ENCODE assay signal across 1 cellular context in the genomic region with DNA sequence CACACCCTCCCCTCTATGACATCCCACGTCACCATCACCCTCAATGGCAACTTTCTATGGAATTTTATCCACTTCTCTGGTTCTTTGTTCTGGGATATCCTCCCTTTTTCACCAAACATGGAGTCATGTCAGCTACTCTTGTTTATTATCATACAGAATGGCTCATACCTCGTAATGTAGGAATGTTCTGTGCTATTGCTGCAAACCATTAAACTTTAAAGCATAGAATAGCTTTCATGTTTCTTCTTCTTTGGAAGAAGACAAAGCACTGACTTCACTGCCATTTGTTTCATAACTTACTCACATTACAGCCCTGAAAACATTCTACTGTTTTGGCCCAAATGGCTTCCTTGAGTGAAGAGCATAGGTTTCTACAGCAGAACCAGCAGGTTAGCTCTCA.
TF ChIP-seq lines count a peak whose summit lies in the region.

No MANE protein-coding gene starts in this region.

TF ChIP-seq in HepG2, 621 proteins besides CTCF, POLR2A, EP300 and RAD21 (continued from another document):
- TF ChIP-seq, protein P1, sequence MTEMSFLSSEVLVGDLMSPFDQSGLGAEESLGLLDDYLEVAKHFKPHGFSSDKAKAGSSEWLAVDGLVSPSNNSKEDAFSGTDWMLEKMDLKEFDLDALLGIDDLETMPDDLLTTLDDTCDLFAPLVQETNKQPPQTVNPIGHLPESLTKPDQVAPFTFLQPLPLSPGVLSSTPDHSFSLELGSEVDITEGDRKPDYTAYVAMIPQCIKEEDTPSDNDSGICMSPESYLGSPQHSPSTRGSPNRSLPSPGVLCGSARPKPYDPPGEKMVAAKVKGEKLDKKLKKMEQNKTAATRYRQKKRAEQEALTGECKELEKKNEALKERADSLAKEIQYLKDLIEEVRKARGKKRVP (CRISPR knock-in tag; IDR thresholded peaks at IDR 0.05) = no peak
